In the genomic region with DNA sequence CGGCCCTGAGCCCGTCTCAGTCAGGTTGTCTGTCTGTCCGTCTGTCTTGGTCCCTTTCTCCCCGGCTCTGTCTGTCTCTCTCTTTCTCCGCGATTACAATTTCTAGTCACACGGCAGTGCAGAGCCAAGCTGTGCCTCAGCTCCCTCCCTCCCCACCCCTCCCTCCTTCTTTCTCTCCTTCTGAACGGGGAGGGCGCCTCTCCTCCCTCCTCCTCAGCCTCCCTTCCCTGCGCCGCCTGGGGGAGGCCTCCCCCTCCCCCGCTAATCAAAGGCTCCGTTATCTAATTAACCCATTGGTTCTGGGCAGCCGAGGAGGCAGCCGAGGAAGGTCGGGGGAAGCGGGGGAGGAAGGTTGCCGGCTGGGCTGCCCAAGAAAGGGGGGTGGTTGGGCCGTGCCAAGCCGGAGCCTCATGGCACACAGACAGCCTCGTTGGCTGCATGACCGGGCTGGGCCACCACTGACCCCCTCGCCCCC, we compare ENCODE assay signal across 13 cellular contexts. TPM values are rescaled to one million over a fixed set of nuclear protein-coding genes. Genes with fewer than 3 reads are reported as not detected.
DNase-seq lines count a peak whose midpoint lies in the region; ATAC-seq and TF ChIP-seq lines count a peak whose summit lies in the region.
"Had no signal": no experiment of that assay in that cellular context is flagged by ENCODE, and none has a peak within 500 bp of the region (broad histone marks: within the 10 kb centered on the region; RNA-seq: fewer than 3 reads in every experiment).

No MANE protein-coding gene starts in this region.

- BruUV-seq in Calu3 (replicated peaks; lab: Mats Ljungman, UMichigan): no TSS peak

- H3K27ac ChIP-seq in cardiac muscle cell (no peak overlapping the region), heart left ventricle (no peak overlapping the region), endodermal cell (ENCODE audit: low read depth, low read length) (peak overlapping the region; percentile 68), vagina (peak overlapping the region; percentile 29)

- intact Hi-C loops in heart left ventricle (cut with DNase I): no loop called here
- intact Hi-C loops in vagina (cut with DNase I): no loop called here
- intact Hi-C loops in Calu3 (cut with micrococcal nuclease; ENCODE audit: unreplicated experiment): no loop called here

- no peaks in the 10 kb centered on the region for H3K9me3 Mint-ChIP-seq in endodermal cell
- no peaks in the 10 kb centered on the region for H3K9me3 Mint-ChIP-seq in nephron progenitor cell
- no peaks in the 10 kb centered on the region for H3K9me3 Mint-ChIP-seq in Calu3 (ENCODE audit: low read depth, unreplicated experiment)

- no peak for TF ChIP-seq POLR2A in heart left ventricle (IDR thresholded peaks at IDR 0.05)
- no peak for TF ChIP-seq POLR2A in vagina (IDR thresholded peaks at IDR 0.05)

- H3K27me3 ChIP-seq in cardiac muscle cell (no peaks in the 10 kb centered on the region), heart left ventricle (peaks cover 0 to 55% (median 22%) of the 10 kb centered on the region in 9 donors), endodermal cell (ENCODE audit: control insufficient read depth, insufficient read depth, low read length, poor library complexity, severe bottlenecking) (no peaks in the 10 kb centered on the region), vagina (no peaks in the 10 kb centered on the region)

- H3K27me3 Mint-ChIP-seq in endodermal cell (ENCODE audit: insufficient read depth) (peaks cover 68% of the 10 kb centered on the region), nephron progenitor cell (ENCODE audit: low read depth, poor library complexity) (peaks cover 79% of the 10 kb centered on the region), Calu3 (ENCODE audit: unreplicated experiment) (peaks cover 100% of the 10 kb centered on the region)

- H3K4me1 Mint-ChIP-seq in endodermal cell (peaks cover 6% of the 10 kb centered on the region), nephron progenitor cell (peaks cover 42% of the 10 kb centered on the region), Calu3 (ENCODE audit: low read depth, unreplicated experiment) (peaks cover 7% of the 10 kb centered on the region)

- H3K27ac Mint-ChIP-seq in endodermal cell (no peak overlapping the region), nephron progenitor cell (no peak overlapping the region), Calu3 (ENCODE audit: unreplicated experiment) (no peak overlapping the region)

- peak in 1 of 2 donors; percentile 27 for DNase-seq in cardiac muscle cell (ENCODE audit: low read depth in 1 of 2, low spot score in 1 of 2)
- no peak for DNase-seq in heart left ventricle
- DNase-seq in endodermal cell: peak; percentile 58
- peak; percentile 35 for DNase-seq in nephron progenitor cell
- DNase-seq in vagina (ENCODE audit: extremely low spot score in 2 of 2): no peak
- no peak for DNase-seq in Calu3
- no peak for DNase-seq in activated CD4-positive, alpha-beta T cell treated with anti-CD3 and anti-CD28 coated beads, Interleukin-2, amount 50 U/mL, for 1 hour
- DNase-seq: left cardiac atrium; NCI-H446; stimulated activated CD4-positive, alpha-beta T cell treated with anti-CD3 and anti-CD28 coated beads, Interleukin-4, amount 100 ng/mL, for 4 hours had no signal

- TF ChIP-seq CTCF in cardiac muscle cell (IDR thresholded peaks at IDR 0.05; ENCODE audit: low read depth, low read length) (no peak), heart left ventricle (IDR thresholded peaks at IDR 0.05) (no peak), endodermal cell (conservative IDR thresholded peaks at IDR 0.05) (no peak), nephron progenitor cell (IDR thresholded peaks at IDR 0.05) (no peak), vagina (IDR thresholded peaks at IDR 0.05) (no peak), Calu3 (IDR thresholded peaks at IDR 0.05; ENCODE audit: unreplicated experiment) (no peak)

- H3K4me1 ChIP-seq in cardiac muscle cell (ENCODE audit: low read depth): peaks cover 16% of the 10 kb centered on the region
- H3K4me1 ChIP-seq in heart left ventricle: peaks cover 0 to 20% (median 5%) of the 10 kb centered on the region in 12 donors
- H3K4me1 ChIP-seq in endodermal cell (ENCODE audit: control insufficient read depth, insufficient read depth, low read length): no peaks in the 10 kb centered on the region
- H3K4me1 ChIP-seq in vagina: peaks cover 39% of the 10 kb centered on the region

- 2 to 9% (median 3%) methylated on average over 21 to 23 of the region's 23 CpGs for WGBS in heart left ventricle, 4 donors
- WGBS in endodermal cell (ENCODE audit: insufficient coverage in 1 of 2, insufficient read length in 1 of 2), 2 experiments: 36 to 42% methylated on average over 7 to 22 of the region's 23 CpGs

- no peaks in the 10 kb centered on the region for H3K36me3 Mint-ChIP-seq in endodermal cell (ENCODE audit: low read depth)
- H3K36me3 Mint-ChIP-seq in nephron progenitor cell (ENCODE audit: low read depth): no peaks in the 10 kb centered on the region
- peaks cover 6% of the 10 kb centered on the region for H3K36me3 Mint-ChIP-seq in Calu3 (ENCODE audit: insufficient read depth, unreplicated experiment)

- H3K36me3 ChIP-seq in cardiac muscle cell (no peaks in the 10 kb centered on the region), heart left ventricle (no peaks in the 10 kb centered on the region), endodermal cell (ENCODE audit: control insufficient read depth, insufficient read depth, low read length) (no peaks in the 10 kb centered on the region), vagina (no peaks in the 10 kb centered on the region)

- H3K4me3 ChIP-seq in cardiac muscle cell (peak overlapping the region; percentile 41), heart left ventricle (peak overlapping the region in 6 of 12 donors; percentile 3 to 44 (median 28)), endodermal cell (ENCODE audit: low read length) (peak overlapping the region; percentile 70), vagina (peak overlapping the region; percentile 31)

- no peak for ATAC-seq in heart left ventricle
- no peak for ATAC-seq in GM21737 (IDR thresholded peaks at IDR 0.05; ENCODE audit: unreplicated experiment)
- ATAC-seq: left cardiac atrium had no signal

- H3K4me3 Mint-ChIP-seq in endodermal cell (peak overlapping the region; percentile 56), nephron progenitor cell (peak overlapping the region; percentile 84), Calu3 (ENCODE audit: low read depth, unreplicated experiment) (no peak overlapping the region)

- H3K9me3 ChIP-seq in cardiac muscle cell (ENCODE audit: low read depth): no peaks in the 10 kb centered on the region
- H3K9me3 ChIP-seq in heart left ventricle: no peaks in the 10 kb centered on the region
- no peaks in the 10 kb centered on the region for H3K9me3 ChIP-seq in endodermal cell (ENCODE audit: control insufficient read depth, low read length)
- no peaks in the 10 kb centered on the region for H3K9me3 ChIP-seq in vagina

- CTCF ChIA-PET in Calu3 (lab: Charles Lee): no interaction called here

- no peak overlapping the region for H3K9ac ChIP-seq in endodermal cell (ENCODE audit: extremely low read depth, low read length, poor library complexity, severe bottlenecking)

RNA-seq across cellular contexts. Expression of a gene that starts 16.5 kb away (rescaled TPM):
- 38.7 and 56.4 TPM in 2 replicates for total RNA-seq in cardiac muscle cell
- polyA plus RNA-seq in cardiac muscle cell: 5.8 and 6.2 TPM in 2 replicates
- total RNA-seq in heart left ventricle: 1 to 10 TPM in 4 of 9 donors, under 1 TPM in 5; 0.35 to 2.4 (median 0.87) TPM
- 1 to 10 TPM in 1 of 2 donors, under 1 TPM in 1; 0.97 to 1.0 TPM for polyA plus RNA-seq in heart left ventricle
- total RNA-seq in endodermal cell: 1 to 10 TPM; 2.3 to 7.0 TPM
- 48.9 TPM for polyA plus RNA-seq in endodermal cell (2013, experiment 1 of 2)
- 53.8 TPM for polyA plus RNA-seq in endodermal cell (2013, experiment 2 of 2)
- 17.9 TPM for total RNA-seq in vagina
- total RNA-seq in Calu3 (2022): not detected in 2 replicates

RNA-seq across cellular contexts. Expression of a gene that starts 38.0 kb away (rescaled TPM):
- not detected in 2 replicates for total RNA-seq in cardiac muscle cell
- polyA plus RNA-seq in cardiac muscle cell: not detected in 2 replicates
- total RNA-seq in heart left ventricle: not detected
- polyA plus RNA-seq in heart left ventricle: not detected
- not detected for total RNA-seq in endodermal cell
- polyA plus RNA-seq in endodermal cell (2013, experiment 1 of 2): not detected
- polyA plus RNA-seq in endodermal cell (2013, experiment 2 of 2): not detected
- not detected for total RNA-seq in vagina
- not detected in 2 replicates for total RNA-seq in Calu3 (2022)
- total RNA-seq: Daoy, left cardiac atrium, progenitor cell of endocrine pancreas had no signal

RNA-seq across cellular contexts. Expression of a gene that starts 40.8 kb away (rescaled TPM):
- 21.4 and 25.4 TPM in 2 replicates for total RNA-seq in cardiac muscle cell
- 29.5 and 44.8 TPM in 2 replicates for polyA plus RNA-seq in cardiac muscle cell
- total RNA-seq in heart left ventricle: 10 to 100 TPM; 18.7 to 43.8 (median 29.5) TPM
- 10 to 100 TPM; 47.7 to 49.7 TPM for polyA plus RNA-seq in heart left ventricle
- 10 to 100 TPM; 12.1 to 13.7 TPM for total RNA-seq in endodermal cell
- 5.6 TPM for polyA plus RNA-seq in endodermal cell (2013, experiment 1 of 2)
- 4.8 TPM for polyA plus RNA-seq in endodermal cell (2013, experiment 2 of 2)
- 60.9 TPM for total RNA-seq in vagina
- 33.5 and 38.6 TPM in 2 replicates for total RNA-seq in Calu3 (2022)

Comparison
In these comparisons a context has a peak if more than half of its experiments do, and no peak if none do; other contexts are left out.
1. DNase-seq: peak in endodermal cell (single experiment) and nephron progenitor cell (single experiment); none in heart left ventricle (0 of 5), vagina (0 of 2), Calu3 (single experiment) and activated CD4-positive, alpha-beta T cell treated with anti-CD3 and anti-CD28 coated beads, Interleukin-2, amount 50 U/mL, for 1 hour (single experiment).
2. H3K27ac ChIP-seq: peak in endodermal cell (single experiment) and vagina (single experiment); none in cardiac muscle cell (single experiment) and heart left ventricle (0 of 12).